1 cellular context compared by ENCODE assay signal in the genomic region with DNA sequence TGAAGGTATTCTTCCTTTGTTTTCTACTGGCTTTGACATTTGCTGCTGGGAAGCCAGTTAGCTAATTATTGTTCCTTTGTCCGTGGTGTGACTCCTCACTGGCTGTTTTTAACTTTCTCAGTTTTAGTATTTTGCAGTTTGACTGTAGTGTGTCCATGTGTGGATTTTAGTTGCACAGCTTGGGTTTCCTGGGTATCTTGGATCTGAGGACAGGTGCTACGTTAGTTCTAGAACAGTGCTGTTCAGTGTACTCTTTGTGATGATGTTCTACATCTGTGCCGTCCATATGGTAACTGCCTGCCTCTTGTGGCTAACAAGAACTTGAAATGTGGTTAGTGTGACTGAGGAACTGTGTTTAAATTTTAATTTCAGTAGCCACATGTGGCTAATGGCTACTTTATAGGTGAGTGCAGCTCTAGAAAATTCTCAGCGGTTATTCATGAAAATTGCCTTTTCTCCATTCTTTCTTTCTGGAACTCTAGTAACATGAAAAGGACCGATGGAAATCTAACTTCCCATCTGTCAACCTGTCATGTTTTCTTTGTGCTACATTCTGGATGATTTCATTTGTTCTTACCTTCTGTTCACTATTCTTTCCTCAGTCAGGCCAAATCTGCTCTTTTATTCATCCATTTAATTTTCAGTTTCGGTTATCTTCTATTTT.
TF ChIP-seq lines count a peak whose summit lies in the region.

No MANE protein-coding gene starts in this region.

TF ChIP-seq in SK-N-SH, 30 proteins besides CTCF, POLR2A, EP300 and RAD21 (continued from another document):
- TF ChIP-seq, protein P1, sequence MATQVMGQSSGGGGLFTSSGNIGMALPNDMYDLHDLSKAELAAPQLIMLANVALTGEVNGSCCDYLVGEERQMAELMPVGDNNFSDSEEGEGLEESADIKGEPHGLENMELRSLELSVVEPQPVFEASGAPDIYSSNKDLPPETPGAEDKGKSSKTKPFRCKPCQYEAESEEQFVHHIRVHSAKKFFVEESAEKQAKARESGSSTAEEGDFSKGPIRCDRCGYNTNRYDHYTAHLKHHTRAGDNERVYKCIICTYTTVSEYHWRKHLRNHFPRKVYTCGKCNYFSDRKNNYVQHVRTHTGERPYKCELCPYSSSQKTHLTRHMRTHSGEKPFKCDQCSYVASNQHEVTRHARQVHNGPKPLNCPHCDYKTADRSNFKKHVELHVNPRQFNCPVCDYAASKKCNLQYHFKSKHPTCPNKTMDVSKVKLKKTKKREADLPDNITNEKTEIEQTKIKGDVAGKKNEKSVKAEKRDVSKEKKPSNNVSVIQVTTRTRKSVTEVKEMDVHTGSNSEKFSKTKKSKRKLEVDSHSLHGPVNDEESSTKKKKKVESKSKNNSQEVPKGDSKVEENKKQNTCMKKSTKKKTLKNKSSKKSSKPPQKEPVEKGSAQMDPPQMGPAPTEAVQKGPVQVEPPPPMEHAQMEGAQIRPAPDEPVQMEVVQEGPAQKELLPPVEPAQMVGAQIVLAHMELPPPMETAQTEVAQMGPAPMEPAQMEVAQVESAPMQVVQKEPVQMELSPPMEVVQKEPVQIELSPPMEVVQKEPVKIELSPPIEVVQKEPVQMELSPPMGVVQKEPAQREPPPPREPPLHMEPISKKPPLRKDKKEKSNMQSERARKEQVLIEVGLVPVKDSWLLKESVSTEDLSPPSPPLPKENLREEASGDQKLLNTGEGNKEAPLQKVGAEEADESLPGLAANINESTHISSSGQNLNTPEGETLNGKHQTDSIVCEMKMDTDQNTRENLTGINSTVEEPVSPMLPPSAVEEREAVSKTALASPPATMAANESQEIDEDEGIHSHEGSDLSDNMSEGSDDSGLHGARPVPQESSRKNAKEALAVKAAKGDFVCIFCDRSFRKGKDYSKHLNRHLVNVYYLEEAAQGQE (IDR thresholded peaks at IDR 0.05; ENCODE audit: low read depth, low read length) = no peak
- TF ChIP-seq MXI1 (IDR thresholded peaks at IDR 0.05; ENCODE audit: low read depth, low read length) = no peak
- no peak for TF ChIP-seq TAF1 (IDR thresholded peaks at IDR 0.05; ENCODE audit: borderline replicate concordance, low read depth, low read length)
- TF ChIP-seq, protein P2, sequence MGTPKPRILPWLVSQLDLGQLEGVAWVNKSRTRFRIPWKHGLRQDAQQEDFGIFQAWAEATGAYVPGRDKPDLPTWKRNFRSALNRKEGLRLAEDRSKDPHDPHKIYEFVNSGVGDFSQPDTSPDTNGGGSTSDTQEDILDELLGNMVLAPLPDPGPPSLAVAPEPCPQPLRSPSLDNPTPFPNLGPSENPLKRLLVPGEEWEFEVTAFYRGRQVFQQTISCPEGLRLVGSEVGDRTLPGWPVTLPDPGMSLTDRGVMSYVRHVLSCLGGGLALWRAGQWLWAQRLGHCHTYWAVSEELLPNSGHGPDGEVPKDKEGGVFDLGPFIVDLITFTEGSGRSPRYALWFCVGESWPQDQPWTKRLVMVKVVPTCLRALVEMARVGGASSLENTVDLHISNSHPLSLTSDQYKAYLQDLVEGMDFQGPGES (IDR thresholded peaks at IDR 0.05; ENCODE audit: low read depth, low read length) = no peak
- TF ChIP-seq, protein P3, sequence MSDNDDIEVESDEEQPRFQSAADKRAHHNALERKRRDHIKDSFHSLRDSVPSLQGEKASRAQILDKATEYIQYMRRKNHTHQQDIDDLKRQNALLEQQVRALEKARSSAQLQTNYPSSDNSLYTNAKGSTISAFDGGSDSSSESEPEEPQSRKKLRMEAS (IDR thresholded peaks at IDR 0.05; ENCODE audit: low read depth) = no peak
- TF ChIP-seq YY1 (IDR thresholded peaks at IDR 0.05; ENCODE audit: low read depth) = no peak
- TF ChIP-seq POLR2AphosphoS5 (IDR thresholded peaks at IDR 0.05; ENCODE audit: low read depth, low read length) = no peak
- TF ChIP-seq TEAD4 (IDR thresholded peaks at IDR 0.05; ENCODE audit: borderline replicate concordance, insufficient read depth) = no peak
